20 cellular contexts compared by ENCODE assay signal in the genomic region with DNA sequence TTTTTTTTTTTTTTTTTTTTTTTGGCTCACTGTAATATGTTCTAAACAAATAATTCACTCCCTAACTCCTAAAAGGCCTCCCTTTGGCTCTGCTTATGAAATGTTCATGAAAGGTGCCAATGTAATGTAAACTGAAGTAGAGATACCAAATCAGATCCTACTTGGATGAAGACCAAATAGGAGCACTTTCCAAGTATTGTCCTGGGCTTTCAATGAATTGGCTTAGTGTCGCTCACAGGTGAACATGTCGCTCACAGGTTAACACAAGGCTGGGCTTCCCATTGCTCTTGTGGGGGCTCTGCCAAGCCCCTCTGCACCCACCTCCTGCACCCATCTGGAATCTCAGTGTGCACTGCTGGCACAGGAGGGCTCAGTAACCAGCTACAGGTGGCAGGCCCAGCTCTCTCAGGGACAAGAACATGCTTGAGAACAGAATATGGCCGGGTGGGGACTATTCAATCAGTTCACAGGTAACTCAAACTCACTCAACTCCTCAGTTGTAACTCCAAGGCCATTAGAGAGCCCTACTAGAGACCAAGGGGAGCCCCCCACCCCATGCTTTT.
"Had no signal": no experiment of that assay in that cellular context is flagged by ENCODE, and none has a peak within 500 bp of the region (broad histone marks: within the 10 kb centered on the region; RNA-seq: fewer than 3 reads in every experiment).

No MANE protein-coding gene starts in this region.

- H3K4me3 ChIP-seq: heart right ventricle, stomach, thoracic aorta, transverse colon had no signal

- H3K9me3 ChIP-seq: heart right ventricle, neutrophil, stomach, thoracic aorta, transverse colon had no signal

- H3K4me1 ChIP-seq: transverse colon had no signal

- FAIRE-seq: endometrium, frontal cortex, islet of Langerhans, small intestine had no signal

- DNase-seq: effector memory CD4-positive, alpha-beta T cell; heart right ventricle; hypothalamus; kidney glomerular epithelial cell; mammary epithelial cell; naive thymus-derived CD4-positive, alpha-beta T cell; nephron progenitor cell; right cardiac atrium; small intestine; stimulated activated CD4-positive, alpha-beta T cell treated with anti-CD3 and anti-CD28 coated beads, Interleukin-12 subunit alpha, Interleukin-12 subunit beta, amount 100 ng/mL, for 4 hours; stimulated activated naive CD4-positive, alpha-beta T cell; stomach; substantia nigra; transverse colon had no signal

- ATAC-seq: esophagus mucosa; heart right ventricle; naive thymus-derived CD4-positive, alpha-beta T cell; right cardiac atrium had no signal

- H3K27ac ChIP-seq: heart right ventricle, neutrophil, stomach, thoracic aorta, transverse colon had no signal

- H3K27me3 ChIP-seq: heart right ventricle, neutrophil, stomach, transverse colon had no signal

- H3K36me3 ChIP-seq: neutrophil, thoracic aorta, transverse colon had no signal
